In genomic region chr1:64663654-64664053, GRCh38 we compare ENCODE assay signal across 8 cellular contexts.
DNase-seq lines count a peak whose midpoint lies in the region; ATAC-seq and TF ChIP-seq lines count a peak whose summit lies in the region.

No MANE protein-coding gene starts in this region.

- no peak for TF ChIP-seq POLR2A in ovary (IDR thresholded peaks at IDR 0.05)

- H3K36me3 ChIP-seq in neuronal stem cell (replicated peaks in 1 of 2; ENCODE audit: control insufficient read depth in 2 of 2, insufficient read depth in 2 of 2, low read length in 2 of 2) (peaks cover under 1 to 94% of the 10 kb centered on the region in 2 donors), ovary (no peaks in the 10 kb centered on the region)

- no peak overlapping the region for H3K14ac ChIP-seq in neuronal stem cell (ENCODE audit: low read length)

- no peaks in the 10 kb centered on the region for H3K27me3 ChIP-seq in neuronal stem cell (ENCODE audit: control insufficient read depth in 3 of 3, insufficient read depth in 3 of 3, low read depth in 1 of 3, low read length in 3 of 3)
- no peaks in the 10 kb centered on the region for H3K27me3 ChIP-seq in ovary

- H2BK120ac ChIP-seq in neuronal stem cell (ENCODE audit: low read depth, low read length), result no peak overlapping the region

- H3K4ac ChIP-seq in neuronal stem cell (ENCODE audit: low read length), result no peak overlapping the region

- H3K79me1 ChIP-seq in neuronal stem cell (ENCODE audit: low read depth, low read length), result no peaks in the 10 kb centered on the region

- H3K4me3 ChIP-seq in neuronal stem cell (ENCODE audit: low read length in 2 of 2) (no peak overlapping the region), ovary (no peak overlapping the region)

- H2BK12ac ChIP-seq in neuronal stem cell (ENCODE audit: low read length), result no peak overlapping the region

- H2AFZ ChIP-seq in neuronal stem cell (ENCODE audit: low read length), result peak overlapping the region; percentile 21

- no peak overlapping the region for H2AK5ac ChIP-seq in neuronal stem cell (ENCODE audit: low read depth, low read length)

- no peak for ATAC-seq in HG02610 (IDR thresholded peaks at IDR 0.05; ENCODE audit: unreplicated experiment)

- no peak overlapping the region for H4K8ac ChIP-seq in neuronal stem cell (ENCODE audit: low read depth, low read length)

- H2BK5ac ChIP-seq in neuronal stem cell (ENCODE audit: low read length), result peak overlapping the region; percentile 19

- no peak for TF ChIP-seq CTCF in ovary (IDR thresholded peaks at IDR 0.05)

- no CpG with 5 or more reads among the region's 8 CpGs for WGBS in neuronal stem cell (ENCODE audit: extremely low coverage in 2 of 2, insufficient read length in 2 of 2, insufficient replicate concordance in 1 of 2), 2 donors
- WGBS in ovary, 3 donors, result 78 to 86% (median 82%) methylated on average over 8 of the region's 8 CpGs

- H3K23ac ChIP-seq in neuronal stem cell (ENCODE audit: low read depth, low read length, poor library complexity), result peak overlapping the region; percentile 67

- DNase-seq in activated CD4-positive, alpha-beta T cell treated with anti-CD3 and anti-CD28 coated beads for 48 hours, result peak; percentile 41
- DNase-seq in activated CD4-positive, alpha-beta T cell treated with anti-CD3 and anti-CD28 coated beads for 1 hour, result no peak
- peak; percentile 9 for DNase-seq in LHCN-M2 (ENCODE audit: low read depth)
- DNase-seq in astrocyte of the hippocampus (ENCODE audit: low read depth, low spot score), result peak; percentile 52
- peak; percentile 15 for DNase-seq in neuronal stem cell (ENCODE audit: low spot score)
- DNase-seq in ovary, result no peak
- DNase-seq in NCI-H187 (lab: John Stamatoyannopoulos, UW), result no peak

- TF ChIP-seq EP300 in ovary (IDR thresholded peaks at IDR 0.05), result no peak

- H3K18ac ChIP-seq in neuronal stem cell (ENCODE audit: low read length), result peak overlapping the region; percentile 70

- H4K91ac ChIP-seq in neuronal stem cell (ENCODE audit: low read depth, low read length, poor library complexity), result no peak overlapping the region

- H2BK15ac ChIP-seq in neuronal stem cell (ENCODE audit: low read length), result no peak overlapping the region

- intact Hi-C loops in ovary (cut with DNase I), result loop anchor here in 1 of 4 donors (10.0 kb wide), 1 partner anchor 399 kb away; no protein-coding TSS in a partner anchor

- no peak overlapping the region for H3K4me2 ChIP-seq in neuronal stem cell (ENCODE audit: insufficient read depth, low read length, poor library complexity, severe bottlenecking)

- H3K27ac ChIP-seq in neuronal stem cell (replicated peaks; ENCODE audit: low read length) (no peak overlapping the region), ovary (no peak overlapping the region)

- H3K9ac ChIP-seq in neuronal stem cell (ENCODE audit: low read depth, low read length, poor library complexity), result no peak overlapping the region

- H3K9me3 ChIP-seq in neuronal stem cell (replicated peaks in 1 of 2; ENCODE audit: control insufficient read depth in 2 of 2, insufficient read depth in 1 of 2, low read depth in 1 of 2, low read length in 2 of 2) (peaks cover 0 to 2% of the 10 kb centered on the region in 2 donors), ovary (no peaks in the 10 kb centered on the region)

- H3K4me1 ChIP-seq in neuronal stem cell (ENCODE audit: control insufficient read depth in 2 of 2, insufficient read depth in 1 of 2, low read depth in 1 of 2, low read length in 2 of 2) (peaks cover 8 to 13% of the 10 kb centered on the region in 2 donors), ovary (ENCODE audit: insufficient read depth) (no peaks in the 10 kb centered on the region)

Comparison
In these comparisons a context has a peak if more than half of its experiments do, and no peak if none do; other contexts are left out.
1. DNase-seq: peak in activated CD4-positive, alpha-beta T cell treated with anti-CD3 and anti-CD28 coated beads for 48 hours (single experiment), LHCN-M2 (single experiment), astrocyte of the hippocampus (single experiment) and neuronal stem cell (single experiment); none in activated CD4-positive, alpha-beta T cell treated with anti-CD3 and anti-CD28 coated beads for 1 hour (single experiment), ovary (0 of 5) and NCI-H187 (0 of 2).